ENCODE assay signal across 20 cellular contexts in the genomic region with DNA sequence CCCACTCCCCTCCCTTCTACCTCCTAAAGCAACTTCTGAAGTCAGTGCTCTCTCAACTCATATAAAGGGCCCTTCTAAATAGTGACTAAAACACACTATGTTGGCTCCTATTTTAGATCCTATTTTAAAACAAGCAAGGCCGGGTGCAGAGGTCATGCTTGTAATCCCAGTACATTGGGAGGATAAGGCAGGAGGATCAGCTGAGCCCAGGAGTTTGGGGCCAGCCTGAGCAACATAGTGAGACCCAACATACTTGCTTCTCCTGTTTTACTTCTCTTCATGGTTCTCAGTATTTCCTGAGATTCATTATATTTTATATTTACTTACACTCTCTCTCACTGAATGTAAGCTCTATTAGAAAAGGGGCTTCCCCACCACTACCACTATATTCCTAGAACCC. TPM values are rescaled to one million over a fixed set of nuclear protein-coding genes. Genes with fewer than 3 reads are reported as not detected.
DNase-seq lines count a peak whose midpoint lies in the region; ATAC-seq and TF ChIP-seq lines count a peak whose summit lies in the region.
"Had no signal": no experiment of that assay in that cellular context is flagged by ENCODE, and none has a peak within 500 bp of the region (broad histone marks: within the 10 kb centered on the region; RNA-seq: fewer than 3 reads in every experiment).

No MANE protein-coding gene starts in this region.

- H3K36me3 ChIP-seq in cardiac muscle cell (no peaks in the 10 kb centered on the region), brain microvascular endothelial cell (replicated peaks) (no peaks in the 10 kb centered on the region), urinary bladder (ENCODE audit: insufficient read depth) (no peaks in the 10 kb centered on the region)

- peak overlapping the region; percentile 1 for H3K27ac ChIP-seq in cardiac muscle cell
- peak overlapping the region; percentile 43 for H3K27ac ChIP-seq in brain microvascular endothelial cell
- H3K27ac ChIP-seq in foreskin keratinocyte, result peak overlapping the region; percentile 21
- H3K27ac ChIP-seq in urinary bladder (ENCODE audit: low read depth), result peak overlapping the region; percentile 18
- H3K27ac ChIP-seq: C4-2B, HL-60 had no signal

- ATAC-seq in Right ventricle myocardium superior (ENCODE audit: poor library complexity) (no peak), foreskin keratinocyte (no peak), GM18867 (IDR thresholded peaks at IDR 0.05; ENCODE audit: unreplicated experiment) (no peak)
- ATAC-seq: GM12878, HCT116, Right ventricle myocardium inferior had no signal

- 51% methylated on average over 1 of the region's 1 CpG for WGBS in urinary bladder

- no peaks in the 10 kb centered on the region for H3K9me3 ChIP-seq in cardiac muscle cell (ENCODE audit: low read depth)

- in situ Hi-C loops in brain microvascular endothelial cell (cut with HindIII; ENCODE audit: low pct_ligation_motif_present, low sequenced_read_pairs), result no loop called here

- H3K4me1 ChIP-seq in cardiac muscle cell (ENCODE audit: low read depth) (peaks cover 7% of the 10 kb centered on the region), foreskin keratinocyte (peaks cover 69% of the 10 kb centered on the region), urinary bladder (ENCODE audit: insufficient read depth) (no peaks in the 10 kb centered on the region)

- no peak for TF ChIP-seq CTCF in cardiac muscle cell (IDR thresholded peaks at IDR 0.05; ENCODE audit: low read depth, low read length)
- TF ChIP-seq CTCF in brain microvascular endothelial cell (IDR thresholded peaks at IDR 0.05; ENCODE audit: low read depth, low read length, missing control alignments), result no peak
- no peak for TF ChIP-seq CTCF in foreskin keratinocyte (conservative IDR thresholded peaks at IDR 0.05)

- no peak for DNase-seq in cardiac muscle cell (ENCODE audit: low read depth in 1 of 2, low spot score in 1 of 2)
- DNase-seq in Right ventricle myocardium superior, result no peak
- no peak for DNase-seq in brain microvascular endothelial cell
- no peak for DNase-seq in foreskin keratinocyte
- no peak for DNase-seq in activated CD4-positive, alpha-beta T cell treated with anti-CD3 and anti-CD28 coated beads for 1 hour
- no peak for DNase-seq in ureter (ENCODE audit: low spot score)
- DNase-seq: Calu3, DMS79, MM.1S, NCI-H1105, NCI-H187 treated with DMSO at 0.1 percent for 48 hours, NCI-H446 treated with DMSO at 0.1 percent for 48 hours, NCI-H748 treated with DMSO at 0.1 percent for 48 hours had no signal

- H3K27me3 ChIP-seq in cardiac muscle cell (no peaks in the 10 kb centered on the region), brain microvascular endothelial cell (replicated peaks) (no peaks in the 10 kb centered on the region), foreskin keratinocyte (no peaks in the 10 kb centered on the region)

- no peak overlapping the region for H3K4me3 ChIP-seq in cardiac muscle cell
- H3K4me3 ChIP-seq in brain microvascular endothelial cell (ENCODE audit: low read depth, low read length), result no peak overlapping the region
- H3K4me3 ChIP-seq in urinary bladder (ENCODE audit: low read depth, low read length), result no peak overlapping the region
- H3K4me3 ChIP-seq: GM12878 had no signal

- intact Hi-C loops in Right ventricle myocardium superior (cut with DNase I), result no loop called here

RNA-seq across cellular contexts. Expression of gene LUZP1, which starts 42.5 kb away (rescaled TPM):
- total RNA-seq in cardiac muscle cell (19.7 and 26.6 TPM in 2 replicates), Right ventricle myocardium superior (26.3 TPM), foreskin keratinocyte (57.9 and 60.7 TPM in 2 replicates), urinary bladder (25.0 TPM), ureter (48.3 TPM)
- polyA plus RNA-seq in cardiac muscle cell (34.2 and 35.2 TPM in 2 replicates), foreskin keratinocyte (11.4 and 12.8 TPM in 2 replicates), urinary bladder (13.5 TPM)
